ENCODE assay signal across 1 cellular context in genomic region chr1:212482006-212482351, GRCh38.
TF ChIP-seq lines count a peak whose summit lies in the region.

No MANE protein-coding gene starts in this region.

TF ChIP-seq in GM12878, 131 proteins besides CTCF, POLR2A, EP300 and RAD21 (continued from another document):
- TF ChIP-seq, protein P1, sequence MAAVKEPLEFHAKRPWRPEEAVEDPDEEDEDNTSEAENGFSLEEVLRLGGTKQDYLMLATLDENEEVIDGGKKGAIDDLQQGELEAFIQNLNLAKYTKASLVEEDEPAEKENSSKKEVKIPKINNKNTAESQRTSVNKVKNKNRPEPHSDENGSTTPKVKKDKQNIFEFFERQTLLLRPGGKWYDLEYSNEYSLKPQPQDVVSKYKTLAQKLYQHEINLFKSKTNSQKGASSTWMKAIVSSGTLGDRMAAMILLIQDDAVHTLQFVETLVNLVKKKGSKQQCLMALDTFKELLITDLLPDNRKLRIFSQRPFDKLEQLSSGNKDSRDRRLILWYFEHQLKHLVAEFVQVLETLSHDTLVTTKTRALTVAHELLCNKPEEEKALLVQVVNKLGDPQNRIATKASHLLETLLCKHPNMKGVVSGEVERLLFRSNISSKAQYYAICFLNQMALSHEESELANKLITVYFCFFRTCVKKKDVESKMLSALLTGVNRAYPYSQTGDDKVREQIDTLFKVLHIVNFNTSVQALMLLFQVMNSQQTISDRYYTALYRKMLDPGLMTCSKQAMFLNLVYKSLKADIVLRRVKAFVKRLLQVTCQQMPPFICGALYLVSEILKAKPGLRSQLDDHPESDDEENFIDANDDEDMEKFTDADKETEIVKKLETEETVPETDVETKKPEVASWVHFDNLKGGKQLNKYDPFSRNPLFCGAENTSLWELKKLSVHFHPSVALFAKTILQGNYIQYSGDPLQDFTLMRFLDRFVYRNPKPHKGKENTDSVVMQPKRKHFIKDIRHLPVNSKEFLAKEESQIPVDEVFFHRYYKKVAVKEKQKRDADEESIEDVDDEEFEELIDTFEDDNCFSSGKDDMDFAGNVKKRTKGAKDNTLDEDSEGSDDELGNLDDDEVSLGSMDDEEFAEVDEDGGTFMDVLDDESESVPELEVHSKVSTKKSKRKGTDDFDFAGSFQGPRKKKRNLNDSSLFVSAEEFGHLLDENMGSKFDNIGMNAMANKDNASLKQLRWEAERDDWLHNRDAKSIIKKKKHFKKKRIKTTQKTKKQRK (IDR thresholded peaks at IDR 0.05; ENCODE audit: low read depth, low read length): no peak
- TF ChIP-seq MEF2B (IDR thresholded peaks at IDR 0.05; ENCODE audit: partially characterized antibody, poor library complexity, severe bottlenecking) (no peak), RB1 (IDR thresholded peaks at IDR 0.05; ENCODE audit: borderline replicate concordance) (no peak), MLLT1 (IDR thresholded peaks at IDR 0.05) (no peak), KLF5 (IDR thresholded peaks at IDR 0.05; ENCODE audit: partially characterized antibody) (no peak), SUZ12 (IDR thresholded peaks at IDR 0.05; ENCODE audit: unreplicated experiment) (no peak), NFXL1 (IDR thresholded peaks at IDR 0.05; ENCODE audit: borderline replicate concordance) (no peak), MYB (IDR thresholded peaks at IDR 0.05; ENCODE audit: borderline replicate concordance, low read depth, low read length) (no peak), ZNF622 (IDR thresholded peaks at IDR 0.05) (no peak), MTA3 (IDR thresholded peaks at IDR 0.05; ENCODE audit: borderline replicate concordance, low read length) (no peak)
- TF ChIP-seq, protein P2, sequence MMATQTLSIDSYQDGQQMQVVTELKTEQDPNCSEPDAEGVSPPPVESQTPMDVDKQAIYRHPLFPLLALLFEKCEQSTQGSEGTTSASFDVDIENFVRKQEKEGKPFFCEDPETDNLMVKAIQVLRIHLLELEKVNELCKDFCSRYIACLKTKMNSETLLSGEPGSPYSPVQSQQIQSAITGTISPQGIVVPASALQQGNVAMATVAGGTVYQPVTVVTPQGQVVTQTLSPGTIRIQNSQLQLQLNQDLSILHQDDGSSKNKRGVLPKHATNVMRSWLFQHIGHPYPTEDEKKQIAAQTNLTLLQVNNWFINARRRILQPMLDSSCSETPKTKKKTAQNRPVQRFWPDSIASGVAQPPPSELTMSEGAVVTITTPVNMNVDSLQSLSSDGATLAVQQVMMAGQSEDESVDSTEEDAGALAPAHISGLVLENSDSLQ (IDR thresholded peaks at IDR 0.05): no peak
TF ChIP-seq in GM12878: peak in this region for 0.
